ENCODE assay signal across 8 cellular contexts in the genomic region with DNA sequence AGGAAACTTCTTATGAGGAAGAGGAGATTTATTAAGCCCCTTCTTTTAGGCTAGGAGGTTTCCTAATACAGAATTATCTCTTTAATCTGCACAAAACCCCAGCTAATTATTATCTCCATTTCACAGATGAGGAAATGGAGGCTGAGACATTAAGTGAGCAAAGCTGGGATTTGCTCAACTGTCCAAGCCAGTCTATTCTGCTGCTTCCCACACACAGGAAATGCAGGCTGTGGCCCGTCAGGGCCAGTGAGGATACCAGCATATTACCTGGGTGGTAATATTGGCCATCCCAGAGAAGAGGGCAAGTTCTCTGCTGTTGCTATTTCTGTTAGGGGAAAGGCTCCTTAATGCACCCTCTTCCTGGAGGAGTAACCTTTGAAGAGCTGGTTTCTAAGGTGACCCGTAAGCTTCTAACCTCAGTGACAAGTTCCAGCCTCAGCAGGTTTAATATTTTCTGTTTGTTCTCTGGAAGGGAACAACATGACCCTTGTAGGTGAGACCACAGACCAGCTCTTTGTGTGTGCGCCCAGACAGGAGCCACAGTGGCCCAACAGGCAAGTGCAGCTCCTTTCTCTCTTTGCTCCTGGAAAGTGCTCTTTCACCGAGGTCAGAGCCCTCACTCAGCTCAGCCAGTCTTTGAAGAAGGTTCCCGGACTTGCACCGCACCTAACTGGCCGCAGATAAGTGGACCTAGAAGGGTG. TPM values are rescaled to one million over a fixed set of nuclear protein-coding genes. Genes with fewer than 3 reads are reported as not detected.
A peak's percentile ranks its signal among the peaks of the same experiment; 100 is the strongest.
DNase-seq lines count a peak whose midpoint lies in the region; ATAC-seq, FAIRE-seq and TF ChIP-seq lines count a peak whose summit lies in the region.

No MANE protein-coding gene starts in this region.

- peak overlapping the region in 7 of 8 donors; percentile 44 to 79 (median 58) for H3K4me3 Mint-ChIP-seq in CD4-positive, alpha-beta memory T cell

- H3K4me1 ChIP-seq in CD4-positive, alpha-beta memory T cell (ENCODE audit: insufficient read depth, low read length): no peaks in the 10 kb centered on the region
- peaks cover 16% of the 10 kb centered on the region for H3K4me1 ChIP-seq in keratinocyte (ENCODE audit: control insufficient read depth, extremely low read depth, insufficient read depth, low read length)

- peak overlapping the region; percentile 40 for H2AFZ ChIP-seq in keratinocyte (ENCODE audit: control insufficient read depth, low read length)

- no peak overlapping the region for H3K9ac ChIP-seq in keratinocyte (ENCODE audit: control insufficient read depth, extremely low read depth, insufficient read depth, low read length)

- ATAC-seq in GM19452 (IDR thresholded peaks at IDR 0.05; ENCODE audit: unreplicated experiment): peak; percentile 33
- peak; percentile 42 for ATAC-seq in HG03460 (IDR thresholded peaks at IDR 0.05; ENCODE audit: unreplicated experiment)
- no peak for ATAC-seq in HG02763 (IDR thresholded peaks at IDR 0.05; ENCODE audit: unreplicated experiment)

- no peaks in the 10 kb centered on the region for H4K20me1 ChIP-seq in keratinocyte (ENCODE audit: control insufficient read depth, extremely low read depth, insufficient read depth, low read length)

- no peak overlapping the region for H3K4me3 ChIP-seq in CD4-positive, alpha-beta memory T cell (ENCODE audit: low read length in 2 of 2)
- peak overlapping the region in 1 of 3 experiments; percentile 20 for H3K4me3 ChIP-seq in keratinocyte (ENCODE audit: control insufficient read depth in 2 of 3, extremely low read depth in 1 of 3, insufficient read depth in 2 of 3, low read depth in 1 of 3, low read length in 3 of 3)

- H3K27me3 Mint-ChIP-seq in CD4-positive, alpha-beta memory T cell: peaks cover 2% of the 10 kb centered on the region in 2 donors

- H3K79me2 ChIP-seq in keratinocyte (ENCODE audit: control insufficient read depth, insufficient read depth, low read length): peaks cover 5% of the 10 kb centered on the region

- H3K27me3 ChIP-seq in CD4-positive, alpha-beta memory T cell (ENCODE audit: insufficient read depth, low read length): no peaks in the 10 kb centered on the region
- H3K27me3 ChIP-seq in keratinocyte (ENCODE audit: control insufficient read depth, extremely low read depth, insufficient read depth, low read length): no peaks in the 10 kb centered on the region

- FAIRE-seq in keratinocyte (lab: Jason Lieb, UNC): peak; percentile 23

- H3K36me3 ChIP-seq in CD4-positive, alpha-beta memory T cell (ENCODE audit: insufficient read depth, low read length): no peaks in the 10 kb centered on the region
- no peaks in the 10 kb centered on the region for H3K36me3 ChIP-seq in keratinocyte (ENCODE audit: control insufficient read depth in 2 of 2, extremely low read depth in 1 of 2, insufficient read depth in 2 of 2, low read length in 2 of 2)

- CTCF ChIA-PET in CD4-positive, alpha-beta memory T cell (lab: Charles Lee; ENCODE audit: partially characterized antibody): interaction anchor here (1.3 kb wide), 1 partner anchor 11 kb away, joined by 3 read pairs; no protein-coding TSS in a partner anchor

- peak overlapping the region in 3 of 7 donors; percentile 17 to 47 (median 32) for H3K27ac Mint-ChIP-seq in CD4-positive, alpha-beta memory T cell

- no peak for DNase-seq in CD4-positive, alpha-beta memory T cell
- DNase-seq in keratinocyte (ENCODE audit: low read depth, low spot score) (no peak), NOMO-1 treated with DMSO at 0.1 percent for 48 hours (lab: John Stamatoyannopoulos, UW; ENCODE audit: unreplicated experiment) (no peak), NCI-H146 (lab: John Stamatoyannopoulos, UW) (no peak)
- no peak for DNase-seq in NK-92 treated with Interleukin-12 subunit alpha and Interleukin-12 subunit beta, amount 100 ng/mL, for 24 hours (lab: John Stamatoyannopoulos, UW)

- H3K27ac ChIP-seq in CD4-positive, alpha-beta memory T cell (ENCODE audit: low read depth, low read length): no peak overlapping the region
- H3K27ac ChIP-seq in keratinocyte (ENCODE audit: control insufficient read depth, insufficient read depth, low read length): no peak overlapping the region

- no peaks in the 10 kb centered on the region for H3K9me1 ChIP-seq in keratinocyte (ENCODE audit: control insufficient read depth, extremely low read depth, insufficient read depth, low read length)

- no peaks in the 10 kb centered on the region for H3K9me3 ChIP-seq in CD4-positive, alpha-beta memory T cell (ENCODE audit: control insufficient read depth in 1 of 2, low read length in 2 of 2)
- no peaks in the 10 kb centered on the region for H3K9me3 ChIP-seq in keratinocyte (ENCODE audit: control insufficient read depth, low read depth, low read length)

- intact Hi-C loops in CD4-positive, alpha-beta memory T cell (cut with micrococcal nuclease): no loop called here

- no peaks in the 10 kb centered on the region for H3K9me3 Mint-ChIP-seq in CD4-positive, alpha-beta memory T cell

- dilution Hi-C loops in keratinocyte (cut with MboI; ENCODE audit: extremely low pct_ligation_motif_present, low sequenced_read_pairs): no loop called here

- TF ChIP-seq CTCF in keratinocyte (optimal IDR thresholded peaks at IDR 0.05 in 1 of 3, IDR thresholded peaks at IDR 0.05 in 1 of 3, conservative IDR thresholded peaks at IDR 0.05 in 1 of 3; ENCODE audit: extremely low read depth in 1 of 3, insufficient read depth in 2 of 3, low read length in 3 of 3): no peak

- no peaks in the 10 kb centered on the region for H3K36me3 Mint-ChIP-seq in CD4-positive, alpha-beta memory T cell

- peak overlapping the region; percentile 59 for H3K4me2 ChIP-seq in keratinocyte (ENCODE audit: control insufficient read depth, extremely low read depth, insufficient read depth, low read depth, low read length)

- H3K4me1 Mint-ChIP-seq in CD4-positive, alpha-beta memory T cell: peaks cover 6 to 22% (median 13%) of the 10 kb centered on the region in 4 donors

- POLR2A ChIA-PET in CD4-positive, alpha-beta memory T cell (lab: Charles Lee; ENCODE audit: partially characterized antibody): interaction anchor here (0.8 kb wide), 1 partner anchor 9 kb away, joined by 3 read pairs; no protein-coding TSS in a partner anchor

RNA-seq across cellular contexts. Expression of gene TBC1D9, which starts 35.6 kb away (rescaled TPM):
- total RNA-seq in CD4-positive, alpha-beta memory T cell: under 1 TPM; 0.38 to 0.67 TPM
- under 1 TPM in 1 of 2 donors, not detected in 1; 0.34 TPM for polyA plus RNA-seq in CD4-positive, alpha-beta memory T cell
- 9.0 to 14.7 TPM (median 11.6 TPM) in 3 replicates for polyA plus RNA-seq in keratinocyte
- polyA plus RNA-seq in keratinocyte (2011; ENCODE audit: low read depth): 15.5 TPM
- polyA plus RNA-seq in keratinocyte (2011; cell fraction: cytosol; rRNA removed): 10.8 and 15.6 TPM in 2 replicates
- polyA plus RNA-seq in keratinocyte (2011; cell fraction: nucleus; rRNA removed): 21.1 and 22.8 TPM in 2 replicates
- polyA plus RNA-seq in keratinocyte (2012; ENCODE audit: low replicate concordance): 8.5 and 14.5 TPM in 2 replicates
- polyA minus RNA-seq in keratinocyte: 10.7 to 30.3 TPM (median 28.9 TPM) in 3 replicates
- polyA minus RNA-seq in keratinocyte (2011; cell fraction: cytosol; rRNA and poly(A)+ RNA removed): 20.9 TPM
- polyA minus RNA-seq in keratinocyte (2011; cell fraction: nucleus; rRNA and poly(A)+ RNA removed): 34.7 and 49.0 TPM in 2 replicates

Comparison
In these comparisons a context has a peak if more than half of its experiments do, and no peak if none do; other contexts are left out.
1. RNA of gene TBC1D9, which starts 35.6 kb away (polyA plus RNA-seq): 8.5 to 22.8 TPM in keratinocyte; 0.34 TPM in CD4-positive, alpha-beta memory T cell; every median in the first group is over 4 times any median in the second.